Comparison of ENCODE assay signal across 24 cellular contexts in genomic region chr5:1241509-1242080, GRCh38. TPM values are rescaled to one million over a fixed set of nuclear protein-coding genes. Genes with fewer than 3 reads are reported as not detected.
"Had no signal": no experiment of that assay in that cellular context is flagged by ENCODE, and none has a peak within 500 bp of the region (broad histone marks: within the 10 kb centered on the region; RNA-seq: fewer than 3 reads in every experiment).

No MANE protein-coding gene starts in this region.

- FAIRE-seq: RCC 7860 had no signal

- H3K4me1 ChIP-seq: SJSA1 had no signal

- H3K36me3 ChIP-seq: MG63, SJSA1 had no signal

- H3K4me3 ChIP-seq: MG63, SJSA1, SK-N-MC had no signal

- H3K27ac ChIP-seq: HL-60, SJSA1, SK-N-MC had no signal

- DNase-seq: IMR-90, Karpas-422, KG1, MG63, NCI-H1092, NCI-H1105 treated with DMSO at 0.1 percent for 48 hours, NCI-H1417 treated with DMSO at 0.1 percent for 48 hours, NCI-H146, NCI-H1694 treated with DMSO at 0.1 percent for 48 hours, NCI-H1930, NCI-H2081, NCI-H2107, NCI-H2227 treated with DMSO at 0.1 percent for 48 hours, NCI-H510A, NCI-H524 treated with DMSO at 0.1 percent for 48 hours, NCI-H69, NCI-H774, Right ventricle myocardium superior, RPMI8226, SIG-M5 had no signal

RNA-seq across cellular contexts. Expression of gene SLC6A18, which starts 16.4 kb away (rescaled TPM):
- total RNA-seq: IMR-90, Right ventricle myocardium superior, SJSA1 had no signal
- polyA plus RNA-seq: IMR-90 had no signal

RNA-seq across cellular contexts. Expression of gene SLC6A19, which starts 40.2 kb away (rescaled TPM):
- total RNA-seq: IMR-90, Right ventricle myocardium superior had no signal
- polyA plus RNA-seq: IMR-90 had no signal

RNA-seq across cellular contexts. Expression of gene TERT, which starts 53.3 kb away (rescaled TPM):
- total RNA-seq: IMR-90, Right ventricle myocardium superior had no signal
- polyA plus RNA-seq: IMR-90 had no signal
